Comparison of ENCODE assay signal across 1 cellular context in the genomic region with DNA sequence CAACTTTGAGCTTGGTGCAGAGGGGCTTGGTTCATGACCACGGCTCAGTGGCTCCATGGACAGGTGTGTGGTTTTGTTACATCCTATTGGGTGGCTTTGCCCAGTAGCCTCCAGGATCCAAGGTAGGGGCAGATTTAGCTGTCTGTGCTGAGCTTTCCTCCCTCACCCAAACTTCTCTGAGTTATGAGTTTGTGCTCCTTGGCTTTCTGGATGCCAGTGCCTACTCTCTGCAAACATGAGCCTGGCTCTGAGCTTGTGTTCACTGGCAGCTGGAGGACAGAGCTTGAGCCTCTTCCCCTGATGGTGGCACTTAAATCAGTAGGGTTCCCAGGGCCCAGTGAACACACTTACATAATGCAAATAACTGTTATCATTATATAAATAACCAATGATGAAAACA.
TF ChIP-seq lines count a peak whose summit lies in the region.

No MANE protein-coding gene starts in this region.

TF ChIP-seq in HepG2, 621 proteins besides CTCF, POLR2A, EP300 and RAD21 (continued from another document):
- TF ChIP-seq, protein P1, sequence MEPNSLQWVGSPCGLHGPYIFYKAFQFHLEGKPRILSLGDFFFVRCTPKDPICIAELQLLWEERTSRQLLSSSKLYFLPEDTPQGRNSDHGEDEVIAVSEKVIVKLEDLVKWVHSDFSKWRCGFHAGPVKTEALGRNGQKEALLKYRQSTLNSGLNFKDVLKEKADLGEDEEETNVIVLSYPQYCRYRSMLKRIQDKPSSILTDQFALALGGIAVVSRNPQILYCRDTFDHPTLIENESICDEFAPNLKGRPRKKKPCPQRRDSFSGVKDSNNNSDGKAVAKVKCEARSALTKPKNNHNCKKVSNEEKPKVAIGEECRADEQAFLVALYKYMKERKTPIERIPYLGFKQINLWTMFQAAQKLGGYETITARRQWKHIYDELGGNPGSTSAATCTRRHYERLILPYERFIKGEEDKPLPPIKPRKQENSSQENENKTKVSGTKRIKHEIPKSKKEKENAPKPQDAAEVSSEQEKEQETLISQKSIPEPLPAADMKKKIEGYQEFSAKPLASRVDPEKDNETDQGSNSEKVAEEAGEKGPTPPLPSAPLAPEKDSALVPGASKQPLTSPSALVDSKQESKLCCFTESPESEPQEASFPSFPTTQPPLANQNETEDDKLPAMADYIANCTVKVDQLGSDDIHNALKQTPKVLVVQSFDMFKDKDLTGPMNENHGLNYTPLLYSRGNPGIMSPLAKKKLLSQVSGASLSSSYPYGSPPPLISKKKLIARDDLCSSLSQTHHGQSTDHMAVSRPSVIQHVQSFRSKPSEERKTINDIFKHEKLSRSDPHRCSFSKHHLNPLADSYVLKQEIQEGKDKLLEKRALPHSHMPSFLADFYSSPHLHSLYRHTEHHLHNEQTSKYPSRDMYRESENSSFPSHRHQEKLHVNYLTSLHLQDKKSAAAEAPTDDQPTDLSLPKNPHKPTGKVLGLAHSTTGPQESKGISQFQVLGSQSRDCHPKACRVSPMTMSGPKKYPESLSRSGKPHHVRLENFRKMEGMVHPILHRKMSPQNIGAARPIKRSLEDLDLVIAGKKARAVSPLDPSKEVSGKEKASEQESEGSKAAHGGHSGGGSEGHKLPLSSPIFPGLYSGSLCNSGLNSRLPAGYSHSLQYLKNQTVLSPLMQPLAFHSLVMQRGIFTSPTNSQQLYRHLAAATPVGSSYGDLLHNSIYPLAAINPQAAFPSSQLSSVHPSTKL (CRISPR knock-in tag; IDR thresholded peaks at IDR 0.05): peak; percentile 5; the same call in 1 of the 2 replicates
- TF ChIP-seq GTF2F1 (IDR thresholded peaks at IDR 0.05; ENCODE audit: low read length) (no peak), HDAC2 (CRISPR knock-in tag; IDR thresholded peaks at IDR 0.05) (peak; percentile 42), ZNF841 (CRISPR knock-in tag; IDR thresholded peaks at IDR 0.05; ENCODE audit: borderline replicate concordance) (no peak), ZNF619 (CRISPR knock-in tag; IDR thresholded peaks at IDR 0.05) (0 out of 2 replicates have a peak, but pooled peaks have one; percentile 48), CAMTA2 (CRISPR knock-in tag; IDR thresholded peaks at IDR 0.05; ENCODE audit: borderline replicate concordance) (no peak), SALL1 (CRISPR knock-in tag; IDR thresholded peaks at IDR 0.05) (peak; percentile 37; the same call in 1 of the 2 replicates), GATAD1 (CRISPR knock-in tag; IDR thresholded peaks at IDR 0.05) (no peak), EEA1 (CRISPR knock-in tag; IDR thresholded peaks at IDR 0.05; ENCODE audit: borderline replicate concordance) (no peak), KAT7 (CRISPR knock-in tag; IDR thresholded peaks at IDR 0.05; ENCODE audit: borderline replicate concordance) (no peak), ZFP36 (IDR thresholded peaks at IDR 0.05; ENCODE audit: borderline replicate concordance, low read depth, low read length, partially characterized antibody) (no peak), PAWR (CRISPR knock-in tag; IDR thresholded peaks at IDR 0.05; ENCODE audit: borderline replicate concordance) (no peak), ZNF224 (CRISPR knock-in tag; IDR thresholded peaks at IDR 0.05) (0 out of 2 replicates have a peak, but pooled peaks have one; percentile 65), GPN1 (CRISPR knock-in tag; IDR thresholded peaks at IDR 0.05; ENCODE audit: borderline replicate concordance) (no peak), FOXA3 (CRISPR knock-in tag; IDR thresholded peaks at IDR 0.05) (no peak)
- TF ChIP-seq, protein P2, sequence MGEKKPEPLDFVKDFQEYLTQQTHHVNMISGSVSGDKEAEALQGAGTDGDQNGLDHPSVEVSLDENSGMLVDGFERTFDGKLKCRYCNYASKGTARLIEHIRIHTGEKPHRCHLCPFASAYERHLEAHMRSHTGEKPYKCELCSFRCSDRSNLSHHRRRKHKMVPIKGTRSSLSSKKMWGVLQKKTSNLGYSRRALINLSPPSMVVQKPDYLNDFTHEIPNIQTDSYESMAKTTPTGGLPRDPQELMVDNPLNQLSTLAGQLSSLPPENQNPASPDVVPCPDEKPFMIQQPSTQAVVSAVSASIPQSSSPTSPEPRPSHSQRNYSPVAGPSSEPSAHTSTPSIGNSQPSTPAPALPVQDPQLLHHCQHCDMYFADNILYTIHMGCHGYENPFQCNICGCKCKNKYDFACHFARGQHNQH (CRISPR knock-in tag; IDR thresholded peaks at IDR 0.05): no peak
- TF ChIP-seq, protein P3, sequence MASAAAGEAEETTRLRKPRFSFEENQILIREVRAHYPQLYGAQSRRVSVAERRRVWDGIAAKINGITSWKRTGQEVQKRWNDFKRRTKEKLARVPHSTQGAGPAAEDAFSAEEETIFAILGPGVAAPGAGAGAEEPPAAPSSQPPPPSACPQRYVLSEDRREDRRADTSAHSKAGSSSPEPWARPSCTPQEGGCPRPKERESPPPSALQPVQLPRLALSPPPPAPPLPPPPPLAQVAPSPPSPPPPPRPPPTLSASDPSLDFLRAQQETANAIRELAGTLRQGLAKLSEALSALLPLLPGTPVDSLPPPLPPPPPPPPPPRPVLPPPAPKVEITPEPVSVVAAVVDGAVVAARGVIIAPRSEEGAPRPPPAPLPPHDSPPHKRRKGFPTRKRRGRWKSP (CRISPR knock-in tag; IDR thresholded peaks at IDR 0.05): no peak
- TF ChIP-seq, protein P4, sequence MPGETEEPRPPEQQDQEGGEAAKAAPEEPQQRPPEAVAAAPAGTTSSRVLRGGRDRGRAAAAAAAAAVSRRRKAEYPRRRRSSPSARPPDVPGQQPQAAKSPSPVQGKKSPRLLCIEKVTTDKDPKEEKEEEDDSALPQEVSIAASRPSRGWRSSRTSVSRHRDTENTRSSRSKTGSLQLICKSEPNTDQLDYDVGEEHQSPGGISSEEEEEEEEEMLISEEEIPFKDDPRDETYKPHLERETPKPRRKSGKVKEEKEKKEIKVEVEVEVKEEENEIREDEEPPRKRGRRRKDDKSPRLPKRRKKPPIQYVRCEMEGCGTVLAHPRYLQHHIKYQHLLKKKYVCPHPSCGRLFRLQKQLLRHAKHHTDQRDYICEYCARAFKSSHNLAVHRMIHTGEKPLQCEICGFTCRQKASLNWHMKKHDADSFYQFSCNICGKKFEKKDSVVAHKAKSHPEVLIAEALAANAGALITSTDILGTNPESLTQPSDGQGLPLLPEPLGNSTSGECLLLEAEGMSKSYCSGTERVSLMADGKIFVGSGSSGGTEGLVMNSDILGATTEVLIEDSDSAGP (CRISPR knock-in tag; IDR thresholded peaks at IDR 0.05; ENCODE audit: borderline replicate concordance): 0 out of 2 replicates have a peak, but pooled peaks have one; percentile 55
- TF ChIP-seq, protein P5, sequence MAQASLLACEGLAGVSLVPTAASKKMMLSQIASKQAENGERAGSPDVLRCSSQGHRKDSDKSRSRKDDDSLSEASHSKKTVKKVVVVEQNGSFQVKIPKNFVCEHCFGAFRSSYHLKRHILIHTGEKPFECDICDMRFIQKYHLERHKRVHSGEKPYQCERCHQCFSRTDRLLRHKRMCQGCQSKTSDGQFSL (CRISPR knock-in tag; IDR thresholded peaks at IDR 0.05): no peak
- TF ChIP-seq, protein P6, sequence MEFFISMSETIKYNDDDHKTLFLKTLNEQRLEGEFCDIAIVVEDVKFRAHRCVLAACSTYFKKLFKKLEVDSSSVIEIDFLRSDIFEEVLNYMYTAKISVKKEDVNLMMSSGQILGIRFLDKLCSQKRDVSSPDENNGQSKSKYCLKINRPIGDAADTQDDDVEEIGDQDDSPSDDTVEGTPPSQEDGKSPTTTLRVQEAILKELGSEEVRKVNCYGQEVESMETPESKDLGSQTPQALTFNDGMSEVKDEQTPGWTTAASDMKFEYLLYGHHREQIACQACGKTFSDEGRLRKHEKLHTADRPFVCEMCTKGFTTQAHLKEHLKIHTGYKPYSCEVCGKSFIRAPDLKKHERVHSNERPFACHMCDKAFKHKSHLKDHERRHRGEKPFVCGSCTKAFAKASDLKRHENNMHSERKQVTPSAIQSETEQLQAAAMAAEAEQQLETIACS (CRISPR knock-in tag; IDR thresholded peaks at IDR 0.05): no peak
